ENCODE assay signal across 10 cellular contexts in genomic region chr19:3055741-3056453, GRCh38. TPM values are rescaled to one million over a fixed set of nuclear protein-coding genes. Genes with fewer than 3 reads are reported as not detected.
DNase-seq lines count a peak whose midpoint lies in the region; ATAC-seq and TF ChIP-seq lines count a peak whose summit lies in the region.
"Had no signal": no experiment of that assay in that cellular context is flagged by ENCODE, and none has a peak within 500 bp of the region (broad histone marks: within the 10 kb centered on the region; RNA-seq: fewer than 3 reads in every experiment).

No MANE protein-coding gene starts in this region.

- peak overlapping the region; percentile 72 for H3K27ac Mint-ChIP-seq in stimulated activated effector memory CD8-positive, alpha-beta T cell treated with anti-CD3 and anti-CD28 coated beads, Interleukin-12 subunit alpha, Interleukin-12 subunit beta, amount 100 ng/mL, for 72 hours

- DNase-seq in HK-2 (ENCODE audit: unreplicated experiment), result peak; percentile 66
- DNase-seq in NCI-H446 treated with DMSO at 0.1 percent for 48 hours (lab: John Stamatoyannopoulos, UW), result peak; percentile 42
- no peak for DNase-seq in right atrium auricular region (ENCODE audit: low spot score)
- no peak for DNase-seq in stimulated activated effector memory CD8-positive, alpha-beta T cell treated with anti-CD3 and anti-CD28 coated beads, Interleukin-12 subunit alpha, Interleukin-12 subunit beta, amount 100 ng/mL, for 72 hours (ENCODE audit: low spot score in 2 of 2)
- no peak for DNase-seq in BE2C
- no peak for DNase-seq in epidermal melanocyte (ENCODE audit: insufficient read length, low spot score)
- DNase-seq in foreskin fibroblast, result no peak
- no peak for DNase-seq in HuH-7.5 (ENCODE audit: low spot score)

- no peaks in the 10 kb centered on the region for H3K9me3 Mint-ChIP-seq in stimulated activated effector memory CD8-positive, alpha-beta T cell treated with anti-CD3 and anti-CD28 coated beads, Interleukin-12 subunit alpha, Interleukin-12 subunit beta, amount 100 ng/mL, for 72 hours
- H3K9me3 Mint-ChIP-seq: central memory CD8-positive, alpha-beta T cell had no signal

- H3K9me3 ChIP-seq in right atrium auricular region (no peaks in the 10 kb centered on the region), BE2C (no peaks in the 10 kb centered on the region)

- TF ChIP-seq CTCF in right atrium auricular region (IDR thresholded peaks at IDR 0.05), result no peak
- no peak for TF ChIP-seq CTCF in BE2C (IDR thresholded peaks at IDR 0.05; ENCODE audit: low read depth, low read length)
- TF ChIP-seq CTCF in foreskin fibroblast (IDR thresholded peaks at IDR 0.05; ENCODE audit: low read depth, low read length), result no peak

- peaks cover 36% of the 10 kb centered on the region for H3K4me1 Mint-ChIP-seq in stimulated activated effector memory CD8-positive, alpha-beta T cell treated with anti-CD3 and anti-CD28 coated beads, Interleukin-12 subunit alpha, Interleukin-12 subunit beta, amount 100 ng/mL, for 72 hours

- H3K4me3 Mint-ChIP-seq in stimulated activated effector memory CD8-positive, alpha-beta T cell treated with anti-CD3 and anti-CD28 coated beads, Interleukin-12 subunit alpha, Interleukin-12 subunit beta, amount 100 ng/mL, for 72 hours, result no peak overlapping the region
- H3K4me3 Mint-ChIP-seq: central memory CD8-positive, alpha-beta T cell had no signal

- no peaks in the 10 kb centered on the region for H3K27me3 ChIP-seq in right atrium auricular region
- no peaks in the 10 kb centered on the region for H3K27me3 ChIP-seq in BE2C

- H3K36me3 ChIP-seq in right atrium auricular region (peaks cover 69% of the 10 kb centered on the region), BE2C (peaks cover 45% of the 10 kb centered on the region)

- H3K4me3 ChIP-seq in right atrium auricular region, result no peak overlapping the region
- H3K4me3 ChIP-seq in BE2C (ENCODE audit: low read depth, low read length), result no peak overlapping the region
- H3K4me3 ChIP-seq in foreskin fibroblast (ENCODE audit: low read depth in 1 of 2, low read length in 2 of 2), result no peak overlapping the region

- peak overlapping the region; percentile 75 to 90 for H3K27ac ChIP-seq in right atrium auricular region

- ATAC-seq in stimulated activated effector memory CD8-positive, alpha-beta T cell treated with anti-CD3 and anti-CD28 coated beads, Interleukin-12 subunit alpha, Interleukin-12 subunit beta, amount 100 ng/mL, for 72 hours, result no peak

- peaks cover 87% of the 10 kb centered on the region for H3K36me3 Mint-ChIP-seq in stimulated activated effector memory CD8-positive, alpha-beta T cell treated with anti-CD3 and anti-CD28 coated beads, Interleukin-12 subunit alpha, Interleukin-12 subunit beta, amount 100 ng/mL, for 72 hours

- peaks cover 0 to 56% of the 10 kb centered on the region in 2 donors for H3K4me1 ChIP-seq in right atrium auricular region
- H3K4me1 ChIP-seq in BE2C, result peaks cover 17% of the 10 kb centered on the region

RNA-seq across cellular contexts. Expression of gene TLE5, which starts 6.4 kb away (rescaled TPM):
- total RNA-seq in right atrium auricular region, result 1,000 to 10,000 TPM in 1 of 2 donors, 100 to 1,000 TPM in 1; 869 to 1,050 TPM
- polyA plus RNA-seq in BE2C (2012; ENCODE audit: insufficient read depth, insufficient read length, low read depth), result 1,091 TPM

RNA-seq across cellular contexts. Expression of gene TLE2, which starts 26.8 kb away (rescaled TPM):
- total RNA-seq in right atrium auricular region, result 100 to 1,000 TPM in 1 of 2 donors, 10 to 100 TPM in 1; 41.2 to 101 TPM
- 114 TPM for polyA plus RNA-seq in BE2C (2012; ENCODE audit: insufficient read depth, insufficient read length, low read depth)
- total RNA-seq: M059J had no signal

RNA-seq across cellular contexts. Expression of gene GNA11, which starts 38.3 kb away (rescaled TPM):
- 10 to 100 TPM; 58.4 to 77.9 TPM for total RNA-seq in right atrium auricular region
- 180 TPM for polyA plus RNA-seq in BE2C (2012; ENCODE audit: insufficient read depth, insufficient read length, low read depth)

Comparison
In these comparisons a context has a peak if more than half of its experiments do, and no peak if none do; other contexts are left out.
1. DNase-seq: peak in HK-2 (single experiment) and NCI-H446 treated with DMSO at 0.1 percent for 48 hours (single experiment); none in right atrium auricular region (single experiment), stimulated activated effector memory CD8-positive, alpha-beta T cell treated with anti-CD3 and anti-CD28 coated beads, Interleukin-12 subunit alpha, Interleukin-12 subunit beta, amount 100 ng/mL, for 72 hours (0 of 2), BE2C (single experiment), epidermal melanocyte (single experiment), foreskin fibroblast (0 of 2) and HuH-7.5 (single experiment).